ENCODE assay signal across 25 cellular contexts in the genomic region with DNA sequence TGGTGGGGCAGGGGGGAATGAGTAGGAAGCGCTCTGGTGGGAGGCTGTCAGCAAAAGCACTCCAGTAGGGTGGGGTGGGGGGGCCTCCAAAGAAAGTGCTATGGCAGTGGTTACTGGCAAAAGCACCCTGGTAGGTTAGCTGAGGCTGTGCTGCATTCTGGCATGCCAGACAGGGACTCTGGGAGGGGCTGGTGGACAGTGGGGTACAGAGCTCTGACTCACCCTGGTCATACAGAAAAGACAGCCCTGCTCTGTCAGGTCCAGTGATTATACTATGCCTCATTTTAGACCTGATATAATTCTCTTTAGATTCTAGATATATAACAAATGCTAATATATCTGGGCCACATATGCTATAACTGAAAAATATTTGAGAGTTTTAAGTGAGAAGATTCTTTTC.
DNase-seq lines count a peak whose midpoint lies in the region; ATAC-seq and TF ChIP-seq lines count a peak whose summit lies in the region.
"Had no signal": no experiment of that assay in that cellular context is flagged by ENCODE, and none has a peak within 500 bp of the region (broad histone marks: within the 10 kb centered on the region; RNA-seq: fewer than 3 reads in every experiment).

No MANE protein-coding gene starts in this region.

- H3K9me3 ChIP-seq in lower lobe of right lung = no peaks in the 10 kb centered on the region
- H3K9me3 ChIP-seq: BE2C had no signal

- CTCF ChIA-PET in Calu3 (lab: Charles Lee) = no interaction called here

- H3K36me3 ChIP-seq in lower lobe of right lung = no peaks in the 10 kb centered on the region
- H3K36me3 ChIP-seq: BE2C had no signal

- no peaks in the 10 kb centered on the region for H3K27me3 ChIP-seq in foreskin keratinocyte
- H3K27me3 ChIP-seq in lower lobe of right lung (ENCODE audit: low read depth) = no peaks in the 10 kb centered on the region
- H3K27me3 ChIP-seq: BE2C had no signal

- no peak overlapping the region for H3K4me3 ChIP-seq in lower lobe of right lung
- H3K4me3 ChIP-seq: A549, GM23248, PC-9 had no signal

- H3K27ac Mint-ChIP-seq in Calu3 (ENCODE audit: unreplicated experiment) (no peak overlapping the region), endothelial cell (ENCODE audit: unreplicated experiment) (no peak overlapping the region)
- H3K27ac Mint-ChIP-seq in stimulated activated effector memory CD8-positive, alpha-beta T cell treated with anti-CD3 and anti-CD28 coated beads, Interleukin-12 subunit alpha, Interleukin-12 subunit beta, amount 100 ng/mL, for 72 hours = no peak overlapping the region
- H3K27ac Mint-ChIP-seq: CD14-positive monocyte; CD8-positive, alpha-beta memory T cell; HFFc6 had no signal

- DNase-seq in Calu3 = peak; percentile 20
- peak; percentile 26 for DNase-seq in LHCN-M2 (ENCODE audit: low read depth)
- DNase-seq in foreskin keratinocyte = no peak
- DNase-seq in stimulated activated effector memory CD8-positive, alpha-beta T cell treated with anti-CD3 and anti-CD28 coated beads, Interleukin-12 subunit alpha, Interleukin-12 subunit beta, amount 100 ng/mL, for 72 hours (ENCODE audit: low spot score in 2 of 2) = no peak
- DNase-seq in lower lobe of right lung = no peak
- DNase-seq in 8988T = no peak
- DNase-seq in endothelial cell (ENCODE audit: low spot score) = no peak
- DNase-seq: BE2C; CD8-positive, alpha-beta memory T cell; DND-41; GM23248; H9; HFFc6; IMR-90; KG1; NCI-H1048; NCI-H1417; NCI-H1694; NCI-H2029 treated with DMSO at 0.1 percent for 48 hours; NCI-H526 treated with DMSO at 0.1 percent for 48 hours; PC-9; RPMI8226; SHP77 treated with DMSO at 0.1 percent for 48 hours had no signal

- H3K4me1 Mint-ChIP-seq in Calu3 (ENCODE audit: low read depth, unreplicated experiment) (peaks cover 32% of the 10 kb centered on the region), endothelial cell (ENCODE audit: unreplicated experiment) (no peaks in the 10 kb centered on the region)
- H3K4me1 Mint-ChIP-seq in stimulated activated effector memory CD8-positive, alpha-beta T cell treated with anti-CD3 and anti-CD28 coated beads, Interleukin-12 subunit alpha, Interleukin-12 subunit beta, amount 100 ng/mL, for 72 hours = no peaks in the 10 kb centered on the region
- H3K4me1 Mint-ChIP-seq: CD14-positive monocyte; CD8-positive, alpha-beta memory T cell had no signal

- ATAC-seq in foreskin keratinocyte (peak; percentile 55), lower lobe of right lung (no peak)
- ATAC-seq in stimulated activated effector memory CD8-positive, alpha-beta T cell treated with anti-CD3 and anti-CD28 coated beads, Interleukin-12 subunit alpha, Interleukin-12 subunit beta, amount 100 ng/mL, for 72 hours = peak; percentile 16

- H3K9me3 Mint-ChIP-seq in Calu3 (ENCODE audit: low read depth, unreplicated experiment) = peaks cover 3% of the 10 kb centered on the region
- H3K9me3 Mint-ChIP-seq in stimulated activated effector memory CD8-positive, alpha-beta T cell treated with anti-CD3 and anti-CD28 coated beads, Interleukin-12 subunit alpha, Interleukin-12 subunit beta, amount 100 ng/mL, for 72 hours = peaks cover 12% of the 10 kb centered on the region
- no peaks in the 10 kb centered on the region for H3K9me3 Mint-ChIP-seq in endothelial cell (ENCODE audit: unreplicated experiment)
- H3K9me3 Mint-ChIP-seq: H9, HFFc6 had no signal

- H3K27ac ChIP-seq in foreskin keratinocyte (no peak overlapping the region), lower lobe of right lung (no peak overlapping the region)
- H3K27ac ChIP-seq: GM23248, PC-9 had no signal

- H3K4me3 Mint-ChIP-seq in Calu3 (ENCODE audit: low read depth, unreplicated experiment) (no peak overlapping the region), endothelial cell (ENCODE audit: unreplicated experiment) (no peak overlapping the region)
- no peak overlapping the region for H3K4me3 Mint-ChIP-seq in stimulated activated effector memory CD8-positive, alpha-beta T cell treated with anti-CD3 and anti-CD28 coated beads, Interleukin-12 subunit alpha, Interleukin-12 subunit beta, amount 100 ng/mL, for 72 hours
- H3K4me3 Mint-ChIP-seq: CD8-positive, alpha-beta memory T cell; H9; HFFc6 had no signal

- no peaks in the 10 kb centered on the region for H3K36me3 Mint-ChIP-seq in Calu3 (ENCODE audit: insufficient read depth, unreplicated experiment)
- no peaks in the 10 kb centered on the region for H3K36me3 Mint-ChIP-seq in stimulated activated effector memory CD8-positive, alpha-beta T cell treated with anti-CD3 and anti-CD28 coated beads, Interleukin-12 subunit alpha, Interleukin-12 subunit beta, amount 100 ng/mL, for 72 hours
- H3K36me3 Mint-ChIP-seq in endothelial cell (ENCODE audit: low read depth, unreplicated experiment) = no peaks in the 10 kb centered on the region
- H3K36me3 Mint-ChIP-seq: CD14-positive monocyte had no signal

- no peaks in the 10 kb centered on the region for H3K4me1 ChIP-seq in foreskin keratinocyte
- no peaks in the 10 kb centered on the region for H3K4me1 ChIP-seq in lower lobe of right lung
- H3K4me1 ChIP-seq: A549, BE2C had no signal

- TF ChIP-seq CTCF in Calu3 (IDR thresholded peaks at IDR 0.05; ENCODE audit: unreplicated experiment) = no peak
- TF ChIP-seq CTCF in foreskin keratinocyte (conservative IDR thresholded peaks at IDR 0.05) = no peak
- TF ChIP-seq CTCF in lower lobe of right lung (IDR thresholded peaks at IDR 0.05) = no peak
- TF ChIP-seq CTCF in endothelial cell (IDR thresholded peaks at IDR 0.05; ENCODE audit: unreplicated experiment) = no peak

- BruUV-seq in Calu3 (replicated peaks; lab: Mats Ljungman, UMichigan) = no TSS peak

- H3K27me3 Mint-ChIP-seq in Calu3 (ENCODE audit: unreplicated experiment) (no peaks in the 10 kb centered on the region), endothelial cell (ENCODE audit: unreplicated experiment) (no peaks in the 10 kb centered on the region)

- intact Hi-C loops in Calu3 (cut with micrococcal nuclease; ENCODE audit: unreplicated experiment) (no loop called here), lower lobe of right lung (cut with DNase I) (no loop called here)

Comparison
In these comparisons a context has a peak if more than half of its experiments do, and no peak if none do; other contexts are left out.
1. DNase-seq: peak in Calu3 (single experiment) and LHCN-M2 (single experiment); none in foreskin keratinocyte (0 of 2), stimulated activated effector memory CD8-positive, alpha-beta T cell treated with anti-CD3 and anti-CD28 coated beads, Interleukin-12 subunit alpha, Interleukin-12 subunit beta, amount 100 ng/mL, for 72 hours (0 of 2), lower lobe of right lung (single experiment), 8988T (single experiment) and endothelial cell (single experiment).
2. ATAC-seq: peak in foreskin keratinocyte (single experiment) and stimulated activated effector memory CD8-positive, alpha-beta T cell treated with anti-CD3 and anti-CD28 coated beads, Interleukin-12 subunit alpha, Interleukin-12 subunit beta, amount 100 ng/mL, for 72 hours (single experiment); none in lower lobe of right lung (0 of 2).